Comparison of ENCODE assay signal across 7 cellular contexts in genomic region chr17:27632766-27633165, GRCh38. TPM values are rescaled to one million over a fixed set of nuclear protein-coding genes. Genes with fewer than 3 reads are reported as not detected.
A peak's percentile ranks its signal among the peaks of the same experiment; 100 is the strongest.
DNase-seq lines count a peak whose midpoint lies in the region; ATAC-seq, FAIRE-seq and TF ChIP-seq lines count a peak whose summit lies in the region.
"Not testable (repeated sequence)": the region's sequence is repeated elsewhere in the genome, so short reads cannot be mapped to it uniquely, and the experiment has no call there.

No MANE protein-coding gene starts in this region.

- H3K4me3 ChIP-seq in endothelial cell of umbilical vein (replicated peaks in 1 of 3; ENCODE audit: insufficient read depth in 1 of 3, low read depth in 1 of 3, low read length in 3 of 3); right cardiac atrium (ENCODE audit: low read length): not testable (repeated sequence)

- H4K20me1 ChIP-seq in endothelial cell of umbilical vein (replicated peaks; ENCODE audit: control insufficient read depth, extremely low read depth, insufficient read depth, low read length) = not testable (repeated sequence)

- H3K4me1 ChIP-seq in endothelial cell of umbilical vein (ENCODE audit: control insufficient read depth, extremely low read depth, insufficient read depth, low read length) = peaks cover 12% of the 10 kb centered on the region
- H3K4me1 ChIP-seq in right cardiac atrium (ENCODE audit: control insufficient read depth, insufficient read depth, low read length) = peaks cover 12% of the 10 kb centered on the region

- H3K9me1 ChIP-seq in endothelial cell of umbilical vein (replicated peaks; ENCODE audit: control insufficient read depth, extremely low read depth, insufficient read depth, low read length) = not testable (repeated sequence)

- peak; percentile 40 for FAIRE-seq in endothelial cell of umbilical vein (lab: Jason Lieb, UNC)

- BruUV-seq in endothelial cell of umbilical vein (replicated peaks; lab: Mats Ljungman, UMichigan) = not testable (repeated sequence)

- not testable (repeated sequence) for H3K4me2 ChIP-seq in endothelial cell of umbilical vein (ENCODE audit: insufficient read depth, low read length)

- TF ChIP-seq CTCF in endothelial cell of umbilical vein (IDR thresholded peaks at IDR 0.05; ENCODE audit: extremely low read depth in 1 of 2, insufficient read depth in 1 of 2, low read depth in 1 of 2, low read length in 2 of 2) = not testable (repeated sequence)

- TF ChIP-seq POLR2A in endothelial cell of umbilical vein (IDR thresholded peaks at IDR 0.05; ENCODE audit: low read depth, low read length) = not testable (repeated sequence)

- H3K9me3 ChIP-seq in endothelial cell of umbilical vein (replicated peaks; ENCODE audit: control insufficient read depth, insufficient read depth, low read length); right cardiac atrium (ENCODE audit: control insufficient read depth, low read length): not testable (repeated sequence)

- DNase-seq in GM04504 (ENCODE audit: low read depth) (peak; percentile 60), SIG-M5 treated with dmso at 0.1 percent for 504 hours (lab: John Stamatoyannopoulos, UW; ENCODE audit: unreplicated experiment) (peak; percentile 28), amniotic epithelial cell (ENCODE audit: low read depth) (peak; percentile 80), endothelial cell of umbilical vein (ENCODE audit: low read depth, low spot score) (peak; percentile 76), right cardiac atrium (peak; percentile 86 to 93 (median 92)), myocyte (ENCODE audit: low read depth) (peak; percentile 34), smooth muscle cell of the brain vasculature (ENCODE audit: low read depth, low spot score) (peak; percentile 10)

- CTCF ChIA-PET in endothelial cell of umbilical vein (lab: Charles Lee) = interaction anchor here (1.0 to 2.3 kb wide), 8 partner anchors 12 to 397 kb away, joined by 3 to 8 read pairs (median 4); no protein-coding TSS in a partner anchor

- ATAC-seq in right cardiac atrium = peak; percentile 94 to 95

- H3K79me2 ChIP-seq in endothelial cell of umbilical vein (ENCODE audit: control insufficient read depth, insufficient read depth, low read length) = not testable (repeated sequence)

- peak overlapping the region; percentile 27 for H2AFZ ChIP-seq in endothelial cell of umbilical vein (ENCODE audit: low read depth, low read length)

- H3K27me3 ChIP-seq in endothelial cell of umbilical vein (ENCODE audit: control insufficient read depth in 2 of 2, insufficient read depth in 2 of 2, low read length in 2 of 2); right cardiac atrium (ENCODE audit: control insufficient read depth, insufficient read depth): not testable (repeated sequence)

- intact Hi-C loops in endothelial cell of umbilical vein (cut with micrococcal nuclease); right cardiac atrium (cut with DNase I): not testable (repeated sequence)

- 12% methylated on average over 9 of the region's 9 CpGs for WGBS in right cardiac atrium

- not testable (repeated sequence) for H3K27ac ChIP-seq in endothelial cell of umbilical vein (ENCODE audit: insufficient read depth, low read depth, low read length)
- H3K27ac ChIP-seq in right cardiac atrium (ENCODE audit: low read length) = peak overlapping the region; percentile 34

- H3K9ac ChIP-seq in endothelial cell of umbilical vein (replicated peaks; ENCODE audit: extremely low read depth, insufficient read depth, low read length) = not testable (repeated sequence)

- dilution Hi-C loops in endothelial cell of umbilical vein (cut with MboI; ENCODE audit: extremely low pct_ligation_motif_present, low sequenced_read_pairs) = not testable (repeated sequence)

- not testable (repeated sequence) for H3K36me3 ChIP-seq in endothelial cell of umbilical vein (ENCODE audit: control insufficient read depth in 2 of 2, extremely low read depth in 1 of 2, insufficient read depth in 2 of 2, low read length in 2 of 2)

- POLR2A ChIA-PET in endothelial cell of umbilical vein (lab: Charles Lee) = not testable (repeated sequence)

TF ChIP-seq in endothelial cell of umbilical vein, 7 proteins besides CTCF, POLR2A, EP300 and RAD21:
- TF ChIP-seq, protein P1, sequence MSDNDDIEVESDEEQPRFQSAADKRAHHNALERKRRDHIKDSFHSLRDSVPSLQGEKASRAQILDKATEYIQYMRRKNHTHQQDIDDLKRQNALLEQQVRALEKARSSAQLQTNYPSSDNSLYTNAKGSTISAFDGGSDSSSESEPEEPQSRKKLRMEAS (IDR thresholded peaks at IDR 0.05; ENCODE audit: insufficient read depth, insufficient read length) = peak; percentile 88

RNA-seq across cellular contexts. Expression of gene LGALS9, which starts 1.8 kb away (rescaled TPM):
- 32.5 and 52.4 TPM in 2 replicates for total RNA-seq in endothelial cell of umbilical vein
- 65.2 and 83.3 TPM in 2 replicates for polyA plus RNA-seq in endothelial cell of umbilical vein
- 27.0 and 35.2 TPM in 2 replicates for polyA plus RNA-seq in endothelial cell of umbilical vein (2011; cell fraction: cytosol; rRNA removed)
- 39.8 and 48.8 TPM in 2 replicates for polyA plus RNA-seq in endothelial cell of umbilical vein (2011; cell fraction: nucleus; rRNA removed)
- polyA plus RNA-seq in endothelial cell of umbilical vein (2012) = 33.2 and 63.8 TPM in 2 replicates
- polyA minus RNA-seq in endothelial cell of umbilical vein = 59.6 and 74.2 TPM in 2 replicates
- not detected for polyA minus RNA-seq in endothelial cell of umbilical vein (2011; cell fraction: cytosol; rRNA and poly(A)+ RNA removed)
- polyA minus RNA-seq in endothelial cell of umbilical vein (2011; cell fraction: nucleus; rRNA and poly(A)+ RNA removed) = 21.3 and 25.5 TPM in 2 replicates
- 10 to 100 TPM in 3 of 4 donors, 1 to 10 TPM in 1; 8.9 to 30.5 (median 22.9) TPM for total RNA-seq in right cardiac atrium
- 13.8 TPM for polyA plus RNA-seq in right cardiac atrium
- total RNA-seq in myocyte = 0.29 and 0.31 TPM in 2 replicates
- polyA plus RNA-seq in myocyte (2012) = 0.38 TPM

Comparison
In these comparisons a context has a peak if more than half of its experiments do, and no peak if none do; other contexts are left out.
1. DNase-seq: peak in every context shown above with its lines; median percentile 92 in right cardiac atrium; 80 in amniotic epithelial cell; 76 in endothelial cell of umbilical vein; 60 in GM04504; 34 in myocyte; 28 in SIG-M5 treated with dmso at 0.1 percent for 504 hours; 10 in smooth muscle cell of the brain vasculature.